ENCODE assay signal across 19 cellular contexts in genomic region chr18:68972176-68972575, GRCh38.
DNase-seq lines count a peak whose midpoint lies in the region; ATAC-seq and TF ChIP-seq lines count a peak whose summit lies in the region.
"Had no signal": no experiment of that assay in that cellular context is flagged by ENCODE, and none has a peak within 500 bp of the region (broad histone marks: within the 10 kb centered on the region; RNA-seq: fewer than 3 reads in every experiment).

No MANE protein-coding gene starts in this region.

- H3K36me3 ChIP-seq in mammary epithelial cell (ENCODE audit: insufficient read depth, low read length) (no peaks in the 10 kb centered on the region), smooth muscle cell (ENCODE audit: low read depth) (no peaks in the 10 kb centered on the region)
- H3K36me3 ChIP-seq: SJCRH30 had no signal

- H3K4me1 Mint-ChIP-seq in MCF 10A (ENCODE audit: insufficient read depth, unreplicated experiment): no peaks in the 10 kb centered on the region

- peak; percentile 23 for DNase-seq in MCF 10A (ENCODE audit: unreplicated experiment)
- DNase-seq in mammary epithelial cell: no peak
- DNase-seq in amniotic epithelial cell (ENCODE audit: low read depth): peak; percentile 13
- peak; percentile 83 for DNase-seq in islet precursor cell
- no peak for DNase-seq in smooth muscle cell (lab: John Stamatoyannopoulos, UW; ENCODE audit: unreplicated experiment)
- no peak for DNase-seq in GF-D8 (lab: John Stamatoyannopoulos, UW)
- no peak for DNase-seq in OCI-M1 (lab: John Stamatoyannopoulos, UW)
- DNase-seq: COR-L47, GDM1, H7, MM.1S, NCI-H1105 treated with DMSO at 0.1 percent for 48 hours, NCI-H187, NCI-H446 treated with DMSO at 0.1 percent for 48 hours, NCI-H748 treated with DMSO at 0.1 percent for 48 hours, SJCRH30 had no signal

- WGBS in mammary epithelial cell (ENCODE audit: low coverage, missing lambda C conversion rate): 71% methylated on average over 4 of the region's 5 CpGs
- WGBS in smooth muscle cell (ENCODE audit: low lambda C conversion rate): 46% methylated on average over 5 of the region's 5 CpGs

- no peaks in the 10 kb centered on the region for H4K20me1 ChIP-seq in mammary epithelial cell (ENCODE audit: insufficient read depth, low read length)
- H4K20me1 ChIP-seq in smooth muscle cell (ENCODE audit: low read depth): no peaks in the 10 kb centered on the region

- no peak for ATAC-seq in GM18517 (IDR thresholded peaks at IDR 0.05; ENCODE audit: unreplicated experiment)

- H3K9me3 Mint-ChIP-seq in MCF 10A (ENCODE audit: unreplicated experiment): no peaks in the 10 kb centered on the region

- no peak for TF ChIP-seq CTCF in MCF 10A (IDR thresholded peaks at IDR 0.05; ENCODE audit: unreplicated experiment)
- TF ChIP-seq CTCF in mammary epithelial cell (conservative IDR thresholded peaks at IDR 0.05 in 1 of 2, IDR thresholded peaks at IDR 0.05 in 1 of 2; ENCODE audit: extremely low read depth in 1 of 2, insufficient read depth in 1 of 2, low read depth in 1 of 2, low read length in 2 of 2): no peak
- TF ChIP-seq CTCF in smooth muscle cell (IDR thresholded peaks at IDR 0.05; ENCODE audit: borderline replicate concordance, insufficient read depth, poor library complexity, severe bottlenecking): no peak

- CTCF ChIA-PET in MCF 10A (lab: Yijun Ruan, JAX): no interaction called here
- CTCF ChIA-PET in mammary epithelial cell (lab: Charles Lee; ENCODE audit: low non-redundant PET): no interaction called here

- dilution Hi-C loops in mammary epithelial cell (cut with HindIII; ENCODE audit: low sequenced_read_pairs): no loop called here

- H3K27ac ChIP-seq in mammary epithelial cell (ENCODE audit: insufficient read depth, low read depth, low read length) (no peak overlapping the region), smooth muscle cell (ENCODE audit: low read depth) (no peak overlapping the region)
- H3K27ac ChIP-seq: C4-2B, KMS-11, SJCRH30 had no signal

- H3K4me3 ChIP-seq in mammary epithelial cell (replicated peaks in 1 of 3; ENCODE audit: insufficient read depth in 1 of 3, low read depth in 2 of 3, low read length in 3 of 3) (no peak overlapping the region), smooth muscle cell (no peak overlapping the region)
- H3K4me3 ChIP-seq: SJCRH30 had no signal

- no TSS peak for BruUV-seq in MCF 10A (replicated peaks; lab: Mats Ljungman, UMichigan)
- no TSS peak for BruUV-seq in mammary epithelial cell (replicated peaks; lab: Mats Ljungman, UMichigan)

- H3F3A ChIP-seq in smooth muscle cell (ENCODE audit: low read depth): no peaks in the 10 kb centered on the region

- no peak overlapping the region for H3K4me2 ChIP-seq in mammary epithelial cell (ENCODE audit: insufficient read depth, low read depth, low read length)
- peak overlapping the region; percentile 2 for H3K4me2 ChIP-seq in smooth muscle cell
- H3K4me2 ChIP-seq: KMS-11 had no signal

- no peaks in the 10 kb centered on the region for H3K4me1 ChIP-seq in mammary epithelial cell (ENCODE audit: insufficient read depth, low read length)
- H3K4me1 ChIP-seq in smooth muscle cell (ENCODE audit: low read depth): no peaks in the 10 kb centered on the region
- H3K4me1 ChIP-seq: SJCRH30 had no signal

- POLR2A ChIA-PET in MCF 10A (lab: Yijun Ruan, JAX): no interaction called here

- intact Hi-C loops in MCF 10A (cut with micrococcal nuclease): no loop called here
- intact Hi-C loops in mammary epithelial cell (cut with micrococcal nuclease): no loop called here

- H3K4me3 Mint-ChIP-seq in MCF 10A (ENCODE audit: unreplicated experiment): no peak overlapping the region

- H3K27ac Mint-ChIP-seq in MCF 10A (ENCODE audit: low read depth, unreplicated experiment): no peak overlapping the region

- H3K27me3 Mint-ChIP-seq in MCF 10A (ENCODE audit: insufficient read depth, unreplicated experiment): peaks cover 53% of the 10 kb centered on the region

- H3K9ac ChIP-seq in mammary epithelial cell (ENCODE audit: insufficient read depth, low read length) (no peak overlapping the region), smooth muscle cell (ENCODE audit: low read depth) (no peak overlapping the region)
- H3K9ac ChIP-seq: KMS-11 had no signal

- in situ Hi-C loops in mammary epithelial cell (cut with MboI; ENCODE audit: low sequenced_read_pairs in 2 of 2): no loop called here

- H3K36me3 Mint-ChIP-seq in MCF 10A (ENCODE audit: insufficient read depth, unreplicated experiment): no peaks in the 10 kb centered on the region

- H3K79me2 ChIP-seq in mammary epithelial cell (ENCODE audit: insufficient read depth, low read length) (no peaks in the 10 kb centered on the region), smooth muscle cell (ENCODE audit: low read depth) (no peaks in the 10 kb centered on the region)

- H2AFZ ChIP-seq in mammary epithelial cell (ENCODE audit: low read depth, low read length) (no peak overlapping the region), smooth muscle cell (ENCODE audit: low read depth) (peak overlapping the region; percentile 46)

- H3K9me3 ChIP-seq in mammary epithelial cell (replicated peaks; ENCODE audit: insufficient read depth, low read length) (no peaks in the 10 kb centered on the region), smooth muscle cell (replicated peaks; ENCODE audit: low read depth) (no peaks in the 10 kb centered on the region)
- H3K9me3 ChIP-seq: SJCRH30 had no signal

- H3K27me3 ChIP-seq in mammary epithelial cell (ENCODE audit: insufficient read depth, low read length) (no peaks in the 10 kb centered on the region), smooth muscle cell (ENCODE audit: low read depth) (no peaks in the 10 kb centered on the region)
- H3K27me3 ChIP-seq: SJCRH30 had no signal

Comparison
In these comparisons a context has a peak if more than half of its experiments do, and no peak if none do; other contexts are left out.
1. DNase-seq: peak in MCF 10A (single experiment), amniotic epithelial cell (single experiment) and islet precursor cell (single experiment); none in mammary epithelial cell (single experiment), smooth muscle cell (single experiment), GF-D8 (single experiment) and OCI-M1 (single experiment).